22 cellular contexts compared by ENCODE assay signal in genomic region chr9:110668528-110669167, GRCh38. TPM values are rescaled to one million over a fixed set of nuclear protein-coding genes. Genes with fewer than 3 reads are reported as not detected.
DNase-seq lines count a peak whose midpoint lies in the region; ATAC-seq and TF ChIP-seq lines count a peak whose summit lies in the region.
"Had no signal": no experiment of that assay in that cellular context is flagged by ENCODE, and none has a peak within 500 bp of the region (broad histone marks: within the 10 kb centered on the region; RNA-seq: fewer than 3 reads in every experiment).

Gene MUSK, plus strand, starts transcription at chr9:110668791. Its CDS starts 114 bp downstream, at chr9:110668905.

- no peak for TF ChIP-seq EP300 in transverse colon (IDR thresholded peaks at IDR 0.05; ENCODE audit: low read depth)

- in situ Hi-C loops in transverse colon (cut with MboI; ENCODE audit: low pct_ligation_motif_present in 1 of 4, low pct_unique_long_range_greater_than_20kb in 1 of 4, low sequenced_read_pairs in 3 of 4) = no loop called here
- in situ Hi-C loops in GM23248 (cut with MboI) = no loop called here

- H3K36me3 ChIP-seq in PC-3 (ENCODE audit: low read depth, low read length) (no peaks in the 10 kb centered on the region), heart right ventricle (no peaks in the 10 kb centered on the region), transverse colon (no peaks in the 10 kb centered on the region), GM23248 (ENCODE audit: low read depth) (no peaks in the 10 kb centered on the region)

- DNase-seq in PC-3 = no peak
- DNase-seq in heart right ventricle = no peak
- peak; percentile 94 for DNase-seq in myocyte (ENCODE audit: low read depth)
- DNase-seq in transverse colon = no peak
- no peak for DNase-seq in GM23248
- no peak for DNase-seq in NCI-H2107 (lab: John Stamatoyannopoulos, UW)
- DNase-seq in foreskin keratinocyte = no peak
- DNase-seq: activated CD8-positive, alpha-beta memory T cell treated with anti-CD3 and anti-CD28 coated beads, Interleukin-2, amount 10 ng/mL, durations not matched to agents 7 days and 5 days; AML-193; body of pancreas; CD8-positive, alpha-beta memory T cell; hippocampal formation; KG1; NCI-H2029; NCI-H446 treated with DMSO at 0.1 percent for 48 hours; stimulated activated CD4-positive, alpha-beta T cell treated with anti-CD3 and anti-CD28 coated beads, Interleukin-4, amount 100 ng/mL, for 1 hour had no signal

- H3K9me3 ChIP-seq in PC-3 (ENCODE audit: low read length) = no peaks in the 10 kb centered on the region
- H3K9me3 ChIP-seq in heart right ventricle = no peaks in the 10 kb centered on the region
- no peaks in the 10 kb centered on the region for H3K9me3 ChIP-seq in transverse colon
- no peaks in the 10 kb centered on the region for H3K9me3 ChIP-seq in GM23248 (ENCODE audit: low read depth)
- H3K9me3 ChIP-seq: body of pancreas had no signal

- POLR2A ChIA-PET in PC-3 (lab: Charles Lee; ENCODE audit: unreplicated experiment) = no interaction called here

- H3K9me2 ChIP-seq in PC-3 (replicated peaks; ENCODE audit: low read length) = no peaks in the 10 kb centered on the region
- no peaks in the 10 kb centered on the region for H3K9me2 ChIP-seq in GM23248 (ENCODE audit: insufficient read depth)

- CTCF ChIA-PET in PC-3 (lab: Charles Lee) = no interaction called here

- no TSS peak for BruUV-seq in PC-3 (replicated peaks; lab: Mats Ljungman, UMichigan)

- WGBS in heart right ventricle, 2 donors = 72 to 80% methylated on average over 10 of the region's 10 CpGs
- 59 to 74% methylated on average over 9 to 10 of the region's 10 CpGs for WGBS in transverse colon (ENCODE audit: low coverage in 1 of 2), 2 donors
- 93 to 95% methylated on average over 10 of the region's 10 CpGs for WGBS in GM23248 (ENCODE audit: low coverage in 1 of 2, low lambda C conversion rate in 2 of 2, missing lambda C conversion rate in 2 of 2), 2 experiments

- H3K4me3 ChIP-seq in PC-3 (ENCODE audit: low read length) (no peak within 1 kb of the TSS), heart right ventricle (peak within 1 kb of the TSS in 8 of 10 donors; percentile 1 to 40 (median 36)), transverse colon (peak within 1 kb of the TSS in 2 of 4 donors; percentile 4 to 12), GM23248 (no peak within 1 kb of the TSS)
- H3K4me3 ChIP-seq: body of pancreas, GM12878 had no signal

- H3K27me3 ChIP-seq in PC-3 (ENCODE audit: low read length) = no peaks in the 10 kb centered on the region
- H3K27me3 ChIP-seq in heart right ventricle = no peaks in the 10 kb centered on the region
- no peaks in the 10 kb centered on the region for H3K27me3 ChIP-seq in transverse colon
- H3K27me3 ChIP-seq in GM23248 (replicated peaks; ENCODE audit: insufficient read depth) = no peaks in the 10 kb centered on the region
- H3K27me3 ChIP-seq in foreskin keratinocyte = no peaks in the 10 kb centered on the region
- H3K27me3 ChIP-seq: body of pancreas had no signal

- H3K4me1 ChIP-seq in PC-3 (ENCODE audit: insufficient read depth, low read length) = peaks cover 34% of the 10 kb centered on the region
- peaks cover 0 to 7% (median 0%) of the 10 kb centered on the region in 9 donors for H3K4me1 ChIP-seq in heart right ventricle
- H3K4me1 ChIP-seq in transverse colon = peaks cover 0 to 9% (median 0%) of the 10 kb centered on the region in 4 donors
- H3K4me1 ChIP-seq in GM23248 (ENCODE audit: insufficient read depth) = no peaks in the 10 kb centered on the region
- peaks cover 8% of the 10 kb centered on the region for H3K4me1 ChIP-seq in foreskin keratinocyte
- H3K4me1 ChIP-seq: body of pancreas, parathyroid adenoma had no signal

- H3F3A ChIP-seq in PC-3 (ENCODE audit: low read length, unreplicated experiment) (peaks cover 16% of the 10 kb centered on the region), GM23248 (ENCODE audit: insufficient read depth) (no peaks in the 10 kb centered on the region)

- no peak for TF ChIP-seq CTCF in PC-3 (conservative IDR thresholded peaks at IDR 0.05; ENCODE audit: low read depth, low read length)
- no peak for TF ChIP-seq CTCF in heart right ventricle (IDR thresholded peaks at IDR 0.05)
- no peak for TF ChIP-seq CTCF in transverse colon (IDR thresholded peaks at IDR 0.05)
- no peak for TF ChIP-seq CTCF in foreskin keratinocyte (conservative IDR thresholded peaks at IDR 0.05)

- H3K9ac ChIP-seq in PC-3 (ENCODE audit: low read length) (no peak within 1 kb of the TSS), GM23248 (no peak within 1 kb of the TSS)
- H3K9ac ChIP-seq: parathyroid adenoma had no signal

- H3K4me2 ChIP-seq in PC-3 (ENCODE audit: low read length) = no peak within 1 kb of the TSS
- H3K4me2 ChIP-seq in GM23248 (ENCODE audit: unreplicated experiment) = no peak within 1 kb of the TSS

- TF ChIP-seq POLR2A in transverse colon (IDR thresholded peaks at IDR 0.05) = no peak

- ATAC-seq in PC-3 (no peak), heart right ventricle (peak in 5 of 8 donors; percentile 44 to 70 (median 64)), GM21529 (IDR thresholded peaks at IDR 0.05; ENCODE audit: unreplicated experiment) (no peak), foreskin keratinocyte (no peak)
- ATAC-seq: activated CD8-positive, alpha-beta memory T cell treated with anti-CD3 and anti-CD28 coated beads, Interleukin-2, amount 10 ng/mL, durations not matched to agents 7 days and 5 days; body of pancreas; GM12878; natural killer cell treated with Interleukin-12 subunit alpha and Interleukin-12 subunit beta and Interleukin-15 and Interleukin-18, amount 100 ng/mL, for 72 hours had no signal

- peak within 1 kb of the TSS; percentile 15; the same call in 1 of the 2 replicates for H3K27ac ChIP-seq in PC-3 (ENCODE audit: low read length)
- H3K27ac ChIP-seq in heart right ventricle = peak within 1 kb of the TSS in 6 of 10 donors; percentile 18 to 55 (median 38)
- peak within 1 kb of the TSS; percentile 44 to 66 (median 52) for H3K27ac ChIP-seq in transverse colon
- H3K27ac ChIP-seq in GM23248 = no peak within 1 kb of the TSS
- H3K27ac ChIP-seq in foreskin keratinocyte = no peak within 1 kb of the TSS
- H3K27ac ChIP-seq: body of pancreas, parathyroid adenoma had no signal

- intact Hi-C loops in PC-3 (cut with micrococcal nuclease) = no loop called here
- intact Hi-C loops in heart right ventricle (cut with DNase I) = no loop called here
- intact Hi-C loops in transverse colon (cut with DNase I; ENCODE audit: low total_unique reads) = no loop called here

- no peaks in the 10 kb centered on the region for H3K79me2 ChIP-seq in PC-3 (ENCODE audit: low read length)
- no peaks in the 10 kb centered on the region for H3K79me2 ChIP-seq in GM23248 (ENCODE audit: insufficient read depth)
- H3K79me2 ChIP-seq: parathyroid adenoma had no signal

- no peak within 1 kb of the TSS for H2AFZ ChIP-seq in PC-3 (ENCODE audit: low read length)
- H2AFZ ChIP-seq in GM23248 = no peak within 1 kb of the TSS
- H2AFZ ChIP-seq: parathyroid adenoma had no signal

- no peaks in the 10 kb centered on the region for H4K20me1 ChIP-seq in PC-3 (ENCODE audit: low read length)
- H4K20me1 ChIP-seq in GM23248 (ENCODE audit: insufficient read depth) = no peaks in the 10 kb centered on the region

RNA-seq across cellular contexts. Expression of gene MUSK, which starts in this region (rescaled TPM):
- total RNA-seq in PC-3 (2014; rRNA removed) (not detected in 2 replicates), heart right ventricle (1 to 10 TPM in 7 of 10 donors, under 1 TPM in 3; 0.30 to 2.2 (median 1.4) TPM), myocyte (124 and 139 TPM in 2 replicates), transverse colon (1 to 10 TPM in 3 of 4 donors, not detected in 1; 2.2 to 5.6 (median 2.7) TPM), foreskin keratinocyte (not detected in 2 replicates)
- polyA plus RNA-seq in heart right ventricle (under 1 TPM; 0.04 to 0.59 TPM), GM23248 (2016; fragmentation: Nextera tagmentation; extraction: Ambion mirVana) (not detected in 2 replicates), foreskin keratinocyte (not detected in 2 replicates)
- 13.5 TPM for polyA plus RNA-seq in myocyte (2012)
- total RNA-seq in GM23248 (2014; rRNA removed; shearing (Covaris generic)) = not detected in 2 replicates
- total RNA-seq: activated CD8-positive, alpha-beta memory T cell treated with anti-CD3 and anti-CD28 coated beads, Interleukin-2, amount 10 ng/mL, durations not matched to agents 7 days and 5 days; body of pancreas; CD8-positive, alpha-beta memory T cell; H1; lung microvascular endothelial cell; natural killer cell treated with Interleukin-12 subunit alpha and Interleukin-12 subunit beta and Interleukin-15 and Interleukin-18, amount 100 ng/mL, for 72 hours had no signal
- polyA plus RNA-seq: CD8-positive, alpha-beta memory T cell; H1 had no signal

Comparison
In these comparisons a context has a peak if more than half of its experiments do, and no peak if none do; other contexts are left out.
1. RNA of gene MUSK (total RNA-seq): 124 to 139 TPM in myocyte; 2.2 to 5.6 TPM in transverse colon, 0.30 to 2.2 TPM in heart right ventricle, not detected in PC-3, not detected in GM23248 and not detected in foreskin keratinocyte; every median in the first group is over 10 times any median in the second.
2. ATAC-seq: peak in heart right ventricle (5 of 8); none in PC-3 (single experiment), GM21529 (single experiment) and foreskin keratinocyte (single experiment).
3. H3K27ac ChIP-seq: peak in PC-3 (single experiment), heart right ventricle (6 of 10) and transverse colon (4 of 4); none in GM23248 (single experiment) and foreskin keratinocyte (single experiment).
4. H3K4me3 ChIP-seq: peak in heart right ventricle (8 of 10); none in PC-3 (single experiment) and GM23248 (single experiment).